2 cellular contexts compared by ENCODE assay signal in genomic region chr20:34896086-34896551, GRCh38.
TF ChIP-seq lines count a peak whose summit lies in the region.

No MANE protein-coding gene starts in this region.

TF ChIP-seq in liver, 16 proteins besides CTCF, POLR2A, EP300 and RAD21:
- TF ChIP-seq YY1 (IDR thresholded peaks at IDR 0.05) = no peak
- no peak for TF ChIP-seq TAF1 (conservative IDR thresholded peaks at IDR 0.05)
- peak; percentile 94 to 99 for TF ChIP-seq HNF4A (conservative IDR thresholded peaks at IDR 0.05)
- no peak for TF ChIP-seq FOXA1 (IDR thresholded peaks at IDR 0.05)
- TF ChIP-seq EGR1 (IDR thresholded peaks at IDR 0.05; ENCODE audit: low read depth in 2 of 2) = no peak
- TF ChIP-seq JUND (IDR thresholded peaks at IDR 0.05) = peak in 1 of 2 donors; percentile 49
- TF ChIP-seq GABPA (IDR thresholded peaks at IDR 0.05 in 1 of 2, conservative IDR thresholded peaks at IDR 0.05 in 1 of 2) = no peak
- TF ChIP-seq SP1 (IDR thresholded peaks at IDR 0.05) = peak; percentile 32
- no peak for TF ChIP-seq REST (IDR thresholded peaks at IDR 0.05)
- TF ChIP-seq ZBTB33 (IDR thresholded peaks at IDR 0.05) = no peak
- TF ChIP-seq ATF3 (IDR thresholded peaks at IDR 0.05) = no peak
- TF ChIP-seq, protein P1, sequence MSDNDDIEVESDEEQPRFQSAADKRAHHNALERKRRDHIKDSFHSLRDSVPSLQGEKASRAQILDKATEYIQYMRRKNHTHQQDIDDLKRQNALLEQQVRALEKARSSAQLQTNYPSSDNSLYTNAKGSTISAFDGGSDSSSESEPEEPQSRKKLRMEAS (IDR thresholded peaks at IDR 0.05) = no peak
- TF ChIP-seq HNF4G (IDR thresholded peaks at IDR 0.05) = peak; percentile 80
- TF ChIP-seq NR2F2 (IDR thresholded peaks at IDR 0.05) = no peak
- peak; percentile 56 to 64 for TF ChIP-seq RXRA (IDR thresholded peaks at IDR 0.05)
- no peak for TF ChIP-seq FOXA2 (IDR thresholded peaks at IDR 0.05)
TF ChIP-seq in liver: peak in this region for 5.

TF ChIP-seq in HepG2, 621 proteins besides CTCF, POLR2A, EP300 and RAD21:
- TF ChIP-seq ZNF484 (CRISPR knock-in tag; IDR thresholded peaks at IDR 0.05; ENCODE audit: borderline replicate concordance, low read depth) (no peak), SOX6 (IDR thresholded peaks at IDR 0.05) (no peak), SOX6 (CRISPR knock-in tag; IDR thresholded peaks at IDR 0.05) (no peak), KLF9 (CRISPR knock-in tag; IDR thresholded peaks at IDR 0.05; ENCODE audit: low read depth) (no peak), RXRA (CRISPR knock-in tag; IDR thresholded peaks at IDR 0.05) (no peak), PCBP1 (IDR thresholded peaks at IDR 0.05; ENCODE audit: borderline replicate concordance, low read depth, low read length) (no peak), SRY (CRISPR knock-in tag; IDR thresholded peaks at IDR 0.05) (no peak), NFKBIZ (CRISPR knock-in tag; IDR thresholded peaks at IDR 0.05) (no peak), RBFOX2 (IDR thresholded peaks at IDR 0.05; ENCODE audit: low read depth, low read length) (no peak), SALL2 (CRISPR knock-in tag; IDR thresholded peaks at IDR 0.05) (no peak), MXD4 (CRISPR knock-in tag; IDR thresholded peaks at IDR 0.05) (no peak), MXI1 (IDR thresholded peaks at IDR 0.05; ENCODE audit: borderline replicate concordance, low read depth, low read length) (no peak), MED13 (CRISPR knock-in tag; IDR thresholded peaks at IDR 0.05) (no peak), HNF4G (IDR thresholded peaks at IDR 0.05; ENCODE audit: borderline replicate concordance, low read depth, low read length) (no peak), HNF4G (CRISPR knock-in tag; IDR thresholded peaks at IDR 0.05; ENCODE audit: borderline replicate concordance, low read depth) (no peak), ZNF234 (CRISPR knock-in tag; conservative IDR thresholded peaks at IDR 0.05) (no peak)
- TF ChIP-seq, protein P2, sequence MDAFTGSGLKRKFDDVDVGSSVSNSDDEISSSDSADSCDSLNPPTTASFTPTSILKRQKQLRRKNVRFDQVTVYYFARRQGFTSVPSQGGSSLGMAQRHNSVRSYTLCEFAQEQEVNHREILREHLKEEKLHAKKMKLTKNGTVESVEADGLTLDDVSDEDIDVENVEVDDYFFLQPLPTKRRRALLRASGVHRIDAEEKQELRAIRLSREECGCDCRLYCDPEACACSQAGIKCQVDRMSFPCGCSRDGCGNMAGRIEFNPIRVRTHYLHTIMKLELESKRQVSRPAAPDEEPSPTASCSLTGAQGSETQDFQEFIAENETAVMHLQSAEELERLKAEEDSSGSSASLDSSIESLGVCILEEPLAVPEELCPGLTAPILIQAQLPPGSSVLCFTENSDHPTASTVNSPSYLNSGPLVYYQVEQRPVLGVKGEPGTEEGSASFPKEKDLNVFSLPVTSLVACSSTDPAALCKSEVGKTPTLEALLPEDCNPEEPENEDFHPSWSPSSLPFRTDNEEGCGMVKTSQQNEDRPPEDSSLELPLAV (CRISPR knock-in tag; conservative IDR thresholded peaks at IDR 0.05; ENCODE audit: low read depth) = no peak
- TF ChIP-seq, protein P3, sequence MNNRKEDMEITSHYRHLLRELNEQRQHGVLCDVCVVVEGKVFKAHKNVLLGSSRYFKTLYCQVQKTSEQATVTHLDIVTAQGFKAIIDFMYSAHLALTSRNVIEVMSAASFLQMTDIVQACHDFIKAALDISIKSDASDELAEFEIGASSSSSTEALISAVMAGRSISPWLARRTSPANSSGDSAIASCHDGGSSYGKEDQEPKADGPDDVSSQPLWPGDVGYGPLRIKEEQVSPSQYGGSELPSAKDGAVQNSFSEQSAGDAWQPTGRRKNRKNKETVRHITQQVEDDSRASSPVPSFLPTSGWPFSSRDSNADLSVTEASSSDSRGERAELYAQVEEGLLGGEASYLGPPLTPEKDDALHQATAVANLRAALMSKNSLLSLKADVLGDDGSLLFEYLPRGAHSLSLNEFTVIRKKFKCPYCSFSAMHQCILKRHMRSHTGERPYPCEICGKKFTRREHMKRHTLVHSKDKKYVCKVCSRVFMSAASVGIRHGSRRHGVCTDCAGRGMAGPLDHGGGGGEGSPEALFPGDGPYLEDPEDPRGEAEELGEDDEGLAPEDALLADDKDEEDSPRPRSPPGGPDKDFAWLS (CRISPR knock-in tag; IDR thresholded peaks at IDR 0.05; ENCODE audit: borderline replicate concordance) = no peak
